Comparison of ENCODE assay signal across 25 cellular contexts in genomic region chr2:19575618-19576017, GRCh38.
DNase-seq lines count a peak whose midpoint lies in the region; ATAC-seq, FAIRE-seq and TF ChIP-seq lines count a peak whose summit lies in the region.
"Had no signal": no experiment of that assay in that cellular context is flagged by ENCODE, and none has a peak within 500 bp of the region (broad histone marks: within the 10 kb centered on the region; RNA-seq: fewer than 3 reads in every experiment).

No MANE protein-coding gene starts in this region.

- CTCF ChIA-PET in activated naive CD4-positive, alpha-beta T cell treated with anti-CD3 and anti-CD28 coated beads for 36 hours (lab: Charles Lee) = no interaction called here

- no peak overlapping the region for H3K9ac ChIP-seq in GM23248

- H3K4me3 ChIP-seq in AG09309 (ENCODE audit: control insufficient read depth, low read depth, low read length) = no peak overlapping the region
- H3K4me3 ChIP-seq in GM23248 = no peak overlapping the region
- H3K4me3 ChIP-seq in fibroblast of villous mesenchyme (ENCODE audit: low read depth, low read length) = no peak overlapping the region
- H3K4me3 ChIP-seq: adrenal gland, GM12878, hepatocyte, left lung, Peyer's patch had no signal

- peaks cover 31% of the 10 kb centered on the region for H3K27me3 Mint-ChIP-seq in activated naive CD4-positive, alpha-beta T cell treated with anti-CD3 and anti-CD28 coated beads for 36 hours (ENCODE audit: low read depth)

- no peak overlapping the region for H3K4me3 Mint-ChIP-seq in activated naive CD4-positive, alpha-beta T cell treated with anti-CD3 and anti-CD28 coated beads for 36 hours
- H3K4me3 Mint-ChIP-seq: CD8-positive, alpha-beta memory T cell; immature natural killer cell; neural crest cell; stimulated activated effector memory CD8-positive, alpha-beta T cell treated with anti-CD3 and anti-CD28 coated beads, Interleukin-12 subunit alpha, Interleukin-12 subunit beta, amount 100 ng/mL, for 72 hours had no signal

- peaks cover 39% of the 10 kb centered on the region for H3K4me1 ChIP-seq in GM23248 (ENCODE audit: insufficient read depth)
- H3K4me1 ChIP-seq: adrenal gland, Peyer's patch had no signal

- H3K36me3 Mint-ChIP-seq in activated naive CD4-positive, alpha-beta T cell treated with anti-CD3 and anti-CD28 coated beads for 36 hours (ENCODE audit: low read depth) = no peaks in the 10 kb centered on the region
- H3K36me3 Mint-ChIP-seq: CD8-positive, alpha-beta memory T cell; immature natural killer cell; stimulated activated effector memory CD8-positive, alpha-beta T cell treated with anti-CD3 and anti-CD28 coated beads, Interleukin-12 subunit alpha, Interleukin-12 subunit beta, amount 100 ng/mL, for 72 hours had no signal

- H4K20me1 ChIP-seq in GM23248 (ENCODE audit: insufficient read depth) = no peaks in the 10 kb centered on the region

- intact Hi-C loops in activated naive CD4-positive, alpha-beta T cell treated with anti-CD3 and anti-CD28 coated beads for 36 hours (cut with micrococcal nuclease) = no loop called here

- H3K9me3 Mint-ChIP-seq in activated naive CD4-positive, alpha-beta T cell treated with anti-CD3 and anti-CD28 coated beads for 36 hours = no peaks in the 10 kb centered on the region
- H3K9me3 Mint-ChIP-seq: neural crest cell; stimulated activated effector memory CD8-positive, alpha-beta T cell treated with anti-CD3 and anti-CD28 coated beads, Interleukin-12 subunit alpha, Interleukin-12 subunit beta, amount 100 ng/mL, for 72 hours had no signal

- no peak overlapping the region for H3K27ac Mint-ChIP-seq in activated naive CD4-positive, alpha-beta T cell treated with anti-CD3 and anti-CD28 coated beads for 36 hours
- H3K27ac Mint-ChIP-seq: CD8-positive, alpha-beta memory T cell; immature natural killer cell; stimulated activated effector memory CD8-positive, alpha-beta T cell treated with anti-CD3 and anti-CD28 coated beads, Interleukin-12 subunit alpha, Interleukin-12 subunit beta, amount 100 ng/mL, for 72 hours had no signal

- FAIRE-seq in H54 (lab: Jason Lieb, UNC) = no peak
- FAIRE-seq: GM12878, urothelium cell line had no signal

- TF ChIP-seq POLR2A in H54 (IDR thresholded peaks at IDR 0.05; ENCODE audit: low read depth, low read length) = no peak

- no peaks in the 10 kb centered on the region for H3K36me3 ChIP-seq in GM23248 (ENCODE audit: low read depth)
- H3K36me3 ChIP-seq: adrenal gland, left lung, Peyer's patch had no signal

- H3F3A ChIP-seq in GM23248 (ENCODE audit: insufficient read depth) = peaks cover 38% of the 10 kb centered on the region

- peak overlapping the region; percentile 67 for H3K4me2 ChIP-seq in GM23248 (ENCODE audit: unreplicated experiment)
- H3K4me2 ChIP-seq: hepatocyte had no signal

- no peak for TF ChIP-seq CTCF in AG09309 (IDR thresholded peaks at IDR 0.05; ENCODE audit: control insufficient read depth, insufficient read depth, low read depth, low read length, missing control alignments)
- TF ChIP-seq CTCF in fibroblast of villous mesenchyme (IDR thresholded peaks at IDR 0.05; ENCODE audit: insufficient read depth, low read depth, low read length) = no peak

- no peaks in the 10 kb centered on the region for H3K4me1 Mint-ChIP-seq in activated naive CD4-positive, alpha-beta T cell treated with anti-CD3 and anti-CD28 coated beads for 36 hours (ENCODE audit: low read depth)
- H3K4me1 Mint-ChIP-seq: CD8-positive, alpha-beta memory T cell; immature natural killer cell; neural crest cell; stimulated activated effector memory CD8-positive, alpha-beta T cell treated with anti-CD3 and anti-CD28 coated beads, Interleukin-12 subunit alpha, Interleukin-12 subunit beta, amount 100 ng/mL, for 72 hours had no signal

- ATAC-seq in SK-N-SH treated with all-trans-retinoic acid at 6 μM for 48 hours (peak; percentile 39), GM21447 (IDR thresholded peaks at IDR 0.05; ENCODE audit: unreplicated experiment) (no peak)
- ATAC-seq: GM12878; stimulated activated effector memory CD8-positive, alpha-beta T cell treated with anti-CD3 and anti-CD28 coated beads, Interleukin-12 subunit alpha, Interleukin-12 subunit beta, amount 100 ng/mL, for 72 hours had no signal

- H3K9me2 ChIP-seq in GM23248 (ENCODE audit: insufficient read depth) = no peaks in the 10 kb centered on the region

- no peaks in the 10 kb centered on the region for H3K79me2 ChIP-seq in GM23248 (ENCODE audit: insufficient read depth)
- H3K79me2 ChIP-seq: hepatocyte had no signal

- in situ Hi-C loops in GM23248 (cut with MboI) = no loop called here

- peak overlapping the region; percentile 13; the same call in 1 of the 2 replicates for H3K27ac ChIP-seq in GM23248
- H3K27ac ChIP-seq: adrenal gland, hepatocyte, left lung, Peyer's patch had no signal

- no peak overlapping the region for H2AFZ ChIP-seq in GM23248
- H2AFZ ChIP-seq: hepatocyte had no signal

- DNase-seq in AG09309 (ENCODE audit: low read depth) (peak; percentile 32), GM23248 (peak; percentile 59), fibroblast of villous mesenchyme (ENCODE audit: low read depth) (peak; percentile 37), H54 (ENCODE audit: insufficient read length, low spot score) (no peak)
- no peak for DNase-seq in activated CD4-positive, alpha-beta T cell treated with anti-CD3 and anti-CD28 coated beads for 4 hours
- DNase-seq in activated naive CD4-positive, alpha-beta T cell treated with anti-CD3 and anti-CD28 coated beads for 36 hours = no peak
- DNase-seq: activated CD4-positive, alpha-beta T cell treated with anti-CD3 and anti-CD28 coated beads, Interleukin-2, amount 50 U/mL, for 4 hours; activated gamma-delta T cell treated with Interleukin-2 at 50 U/mL for 16 hours; adrenal gland; CD8-positive, alpha-beta memory T cell; cortex of kidney; foreskin melanocyte; immature natural killer cell; left lung; MV-4-11; NCI-H1930; NK-92 treated with Interleukin-12 subunit alpha and Interleukin-12 subunit beta, amount 100 ng/mL, for 24 hours; Peyer's patch had no signal

- H3K9me3 ChIP-seq in GM23248 (ENCODE audit: low read depth) = no peaks in the 10 kb centered on the region
- H3K9me3 ChIP-seq: adrenal gland, left lung, Peyer's patch had no signal

- 0 out of 2 replicates have a peak, but pooled peaks cover 4% of the 10 kb centered on the region for H3K27me3 ChIP-seq in GM23248 (replicated peaks; ENCODE audit: insufficient read depth)
- H3K27me3 ChIP-seq: adrenal gland, hepatocyte, left lung, Peyer's patch had no signal

TF ChIP-seq in SK-N-SH treated with all-trans-retinoic acid at 6 μM for 48 hours, 23 proteins besides CTCF, POLR2A, EP300 and RAD21:
- TF ChIP-seq ARNTL (CRISPR knock-in tag; IDR thresholded peaks at IDR 0.05; ENCODE audit: borderline replicate concordance, low read depth) (no peak), TCF4 (CRISPR knock-in tag; IDR thresholded peaks at IDR 0.05; ENCODE audit: borderline replicate concordance) (no peak), ESRRG (CRISPR knock-in tag; IDR thresholded peaks at IDR 0.05) (no peak), GLIS3 (CRISPR knock-in tag; IDR thresholded peaks at IDR 0.05) (no peak), SNAI2 (CRISPR knock-in tag; IDR thresholded peaks at IDR 0.05) (no peak), ZC3H10 (CRISPR knock-in tag; IDR thresholded peaks at IDR 0.05) (no peak), ZNF565 (CRISPR knock-in tag; conservative IDR thresholded peaks at IDR 0.05; ENCODE audit: low read depth) (no peak), ZNF8 (CRISPR knock-in tag; IDR thresholded peaks at IDR 0.05) (no peak), TOX (CRISPR knock-in tag; IDR thresholded peaks at IDR 0.05; ENCODE audit: borderline replicate concordance) (no peak), CREB5 (CRISPR knock-in tag; IDR thresholded peaks at IDR 0.05; ENCODE audit: low read depth) (no peak), OSR1 (CRISPR knock-in tag; IDR thresholded peaks at IDR 0.05) (no peak), ZNF70 (CRISPR knock-in tag; IDR thresholded peaks at IDR 0.05) (no peak)

Comparison
In these comparisons a context has a peak if more than half of its experiments do, and no peak if none do; other contexts are left out.
1. DNase-seq: peak in AG09309 (single experiment), GM23248 (single experiment) and fibroblast of villous mesenchyme (single experiment); none in activated CD4-positive, alpha-beta T cell treated with anti-CD3 and anti-CD28 coated beads for 4 hours (0 of 2), activated naive CD4-positive, alpha-beta T cell treated with anti-CD3 and anti-CD28 coated beads for 36 hours (single experiment) and H54 (single experiment).